In the genomic region with DNA sequence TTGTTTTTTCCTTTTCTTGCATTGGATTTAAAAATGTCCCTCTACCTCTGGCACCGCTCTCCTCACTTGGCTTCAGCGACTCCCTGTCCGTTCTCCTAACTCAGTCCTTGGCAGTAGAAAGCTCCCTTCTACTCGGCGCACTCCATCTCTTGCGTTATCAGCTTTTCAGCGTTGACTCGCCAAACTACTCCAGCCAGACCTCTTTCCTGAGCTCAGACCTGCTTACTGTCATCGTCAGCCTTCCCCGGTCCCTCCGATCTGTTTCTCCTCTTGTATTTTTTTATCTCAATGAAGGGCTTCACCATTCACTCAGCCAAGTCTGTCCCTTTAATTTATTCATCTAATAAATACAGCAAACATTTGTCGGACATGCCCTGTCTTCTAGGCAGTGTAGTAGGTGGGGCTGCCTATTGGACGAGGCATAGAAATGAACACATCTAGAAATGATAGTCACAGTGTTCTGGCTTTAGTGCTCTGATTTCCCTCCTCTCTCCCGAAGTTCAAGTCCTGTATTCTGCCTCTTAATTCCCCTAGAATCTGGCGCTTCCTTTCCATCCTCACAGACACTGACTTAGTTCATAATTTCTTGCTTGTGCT, we compare ENCODE assay signal across 8 cellular contexts. TPM values are rescaled to one million over a fixed set of nuclear protein-coding genes. Genes with fewer than 3 reads are reported as not detected.
DNase-seq lines count a peak whose midpoint lies in the region; ATAC-seq and TF ChIP-seq lines count a peak whose summit lies in the region.

No MANE protein-coding gene starts in this region.

- in situ Hi-C loops in GM13977 (cut with MboI; ENCODE audit: low pct_unique_long_range_greater_than_20kb, low sequenced_read_pairs, unreplicated experiment) = no loop called here
- in situ Hi-C loops in Panc1 (cut with HindIII; ENCODE audit: low pct_unique_long_range_greater_than_20kb, low sequenced_read_pairs) = no loop called here

- peak overlapping the region; percentile 88 for H3K9ac ChIP-seq in endodermal cell (ENCODE audit: extremely low read depth, low read length, poor library complexity, severe bottlenecking)

- TF ChIP-seq CTCF in GM13977 (IDR thresholded peaks at IDR 0.05; ENCODE audit: extremely low read depth, insufficient read depth, missing control alignments) (no peak), Panc1 (IDR thresholded peaks at IDR 0.05) (no peak), endodermal cell (conservative IDR thresholded peaks at IDR 0.05) (no peak), mucosa of descending colon (IDR thresholded peaks at IDR 0.05) (no peak), endothelial cell (IDR thresholded peaks at IDR 0.05; ENCODE audit: unreplicated experiment) (no peak)

- H3K27ac ChIP-seq in Panc1 (ENCODE audit: low read length) = peak overlapping the region; percentile 90
- H3K27ac ChIP-seq in endodermal cell (ENCODE audit: low read depth, low read length) = no peak overlapping the region

- H3K4me1 ChIP-seq in Panc1 (ENCODE audit: control insufficient read depth, insufficient read depth, low read length) (peaks cover 9% of the 10 kb centered on the region), endodermal cell (ENCODE audit: control insufficient read depth, insufficient read depth, low read length) (peaks cover 3% of the 10 kb centered on the region), mucosa of descending colon (ENCODE audit: low read depth) (peaks cover 8% of the 10 kb centered on the region)

- POLR2A ChIA-PET in Panc1 (lab: Charles Lee) = interaction anchor here (0.8 to 1.6 kb wide), 3 partner anchors 13 to 389 kb away, joined by 3 to 5 read pairs (median 4); a partner anchor contains a TSS

- no TSS peak for BruUV-seq in Panc1 (replicated peaks; lab: Mats Ljungman, UMichigan)

- H3K27me3 Mint-ChIP-seq in endodermal cell (ENCODE audit: insufficient read depth) (no peaks in the 10 kb centered on the region), endothelial cell (ENCODE audit: unreplicated experiment) (peaks cover 2% of the 10 kb centered on the region)

- WGBS in endodermal cell (ENCODE audit: insufficient coverage in 1 of 2, insufficient read length in 1 of 2), 2 experiments = 31 to 33% methylated on average over 12 to 15 of the region's 15 CpGs

- H3K27ac Mint-ChIP-seq in endodermal cell (no peak overlapping the region), endothelial cell (ENCODE audit: unreplicated experiment) (no peak overlapping the region)

- no peaks in the 10 kb centered on the region for H3K9me3 ChIP-seq in Panc1 (ENCODE audit: control insufficient read depth, insufficient read depth, low read depth, low read length)
- H3K9me3 ChIP-seq in endodermal cell (ENCODE audit: control insufficient read depth, low read length) = no peaks in the 10 kb centered on the region
- H3K9me3 ChIP-seq in mucosa of descending colon = no peaks in the 10 kb centered on the region

- H3K4me3 ChIP-seq in Panc1 (ENCODE audit: low read depth in 2 of 2, low read length in 2 of 2) (peak overlapping the region; percentile 71 to 96), endodermal cell (ENCODE audit: low read length) (peak overlapping the region; percentile 97), mucosa of descending colon (peak overlapping the region; percentile 56)

- no peaks in the 10 kb centered on the region for H3K36me3 ChIP-seq in Panc1 (ENCODE audit: control insufficient read depth, insufficient read depth, low read length)
- no peaks in the 10 kb centered on the region for H3K36me3 ChIP-seq in endodermal cell (ENCODE audit: control insufficient read depth, insufficient read depth, low read length)
- no peaks in the 10 kb centered on the region for H3K36me3 ChIP-seq in mucosa of descending colon (ENCODE audit: low read depth)

- H3K27me3 ChIP-seq in Panc1 (ENCODE audit: control insufficient read depth, insufficient read depth, low read length) (no peaks in the 10 kb centered on the region), endodermal cell (ENCODE audit: control insufficient read depth, insufficient read depth, low read length, poor library complexity, severe bottlenecking) (no peaks in the 10 kb centered on the region)

- H3K4me1 Mint-ChIP-seq in endodermal cell = peaks cover 3% of the 10 kb centered on the region
- H3K4me1 Mint-ChIP-seq in endothelial cell (ENCODE audit: unreplicated experiment) = no peaks in the 10 kb centered on the region

- peaks cover 2% of the 10 kb centered on the region for H3K36me3 Mint-ChIP-seq in endodermal cell (ENCODE audit: low read depth)
- no peaks in the 10 kb centered on the region for H3K36me3 Mint-ChIP-seq in endothelial cell (ENCODE audit: low read depth, unreplicated experiment)

- H3K9me3 Mint-ChIP-seq in endodermal cell (no peaks in the 10 kb centered on the region), endothelial cell (ENCODE audit: unreplicated experiment) (no peaks in the 10 kb centered on the region)

- CTCF ChIA-PET in Panc1 (lab: Charles Lee) = no interaction called here

- DNase-seq in GM13977 (ENCODE audit: low spot score) (peak; percentile 42), Panc1 (ENCODE audit: low read depth, low spot score) (no peak), endodermal cell (no peak), mucosa of descending colon (no peak), endothelial cell (ENCODE audit: low spot score) (no peak), cortex of kidney (lab: John Stamatoyannopoulos, UW) (no peak)

- intact Hi-C loops in Panc1 (cut with micrococcal nuclease; ENCODE audit: unreplicated experiment) = no loop called here
- intact Hi-C loops in mucosa of descending colon (cut with DNase I, micrococcal nuclease) = no loop called here

- ATAC-seq in HG03045 (IDR thresholded peaks at IDR 0.05; ENCODE audit: unreplicated experiment) (peak; percentile 6), Panc1 (peak; percentile 21), mucosa of descending colon (peak; percentile 46), HG02798 (IDR thresholded peaks at IDR 0.05; ENCODE audit: poor library complexity, unreplicated experiment) (no peak)

- H3K4me3 Mint-ChIP-seq in endodermal cell = no peak overlapping the region
- no peak overlapping the region for H3K4me3 Mint-ChIP-seq in endothelial cell (ENCODE audit: unreplicated experiment)

RNA-seq across cellular contexts. Expression of a gene that starts 0.9 kb away (rescaled TPM):
- total RNA-seq in Panc1 (2021; ENCODE audit: unreplicated experiment) (75.4 TPM), endodermal cell (10 to 100 TPM; 32.7 to 33.6 TPM), mucosa of descending colon (10 to 100 TPM; 13.8 to 26.2 (median 17.3) TPM), endothelial cell (ENCODE audit: unreplicated experiment) (28.6 TPM)
- polyA plus RNA-seq in Panc1 (2012; ENCODE audit: insufficient read length) = 43.0 TPM
- 26.2 TPM for polyA plus RNA-seq in endodermal cell (2013, experiment 1 of 2)
- polyA plus RNA-seq in endodermal cell (2013, experiment 2 of 2) = 26.1 TPM

RNA-seq across cellular contexts. Expression of a gene that starts 12.5 kb away (rescaled TPM):
- total RNA-seq in Panc1 (2021; ENCODE audit: unreplicated experiment) (4.9 TPM), endodermal cell (10 to 100 TPM; 20.8 to 21.7 TPM), mucosa of descending colon (10 to 100 TPM in 2 of 3 donors, 1 to 10 TPM in 1; 7.8 to 23.0 (median 10.2) TPM), endothelial cell (ENCODE audit: unreplicated experiment) (28.4 TPM)
- polyA plus RNA-seq in Panc1 (2012; ENCODE audit: insufficient read length) = 9.2 TPM
- 25.3 TPM for polyA plus RNA-seq in endodermal cell (2013, experiment 1 of 2)
- polyA plus RNA-seq in endodermal cell (2013, experiment 2 of 2) = 22.1 TPM

RNA-seq across cellular contexts. Expression of a gene that starts 37.4 kb away (rescaled TPM):
- 10.8 TPM for total RNA-seq in Panc1 (2021; ENCODE audit: unreplicated experiment)
- 3.8 TPM for polyA plus RNA-seq in Panc1 (2012; ENCODE audit: insufficient read length)
- 10 to 100 TPM; 15.0 to 15.5 TPM for total RNA-seq in endodermal cell
- polyA plus RNA-seq in endodermal cell (2013, experiment 1 of 2) = 8.9 TPM
- 10.9 TPM for polyA plus RNA-seq in endodermal cell (2013, experiment 2 of 2)
- total RNA-seq in mucosa of descending colon = 10 to 100 TPM in 1 of 3 donors, 1 to 10 TPM in 2; 6.9 to 11.3 (median 7.4) TPM
- total RNA-seq in endothelial cell (ENCODE audit: unreplicated experiment) = 10.2 TPM
